Comparison of ENCODE assay signal across 1 cellular context in genomic region chr17:32940706-32941390, GRCh38.
TF ChIP-seq lines count a peak whose summit lies in the region.

No MANE protein-coding gene starts in this region.

TF ChIP-seq in K562, 482 proteins besides CTCF, POLR2A, EP300 and RAD21:
- TF ChIP-seq BRF1 (IDR thresholded peaks at IDR 0.05; ENCODE audit: borderline replicate concordance, extremely low read depth, insufficient read length) (no peak), TAF15 (IDR thresholded peaks at IDR 0.05; ENCODE audit: low read depth, low read length) (no peak), ZNF785 (CRISPR knock-in tag; IDR thresholded peaks at IDR 0.05) (no peak), NR2C1 (IDR thresholded peaks at IDR 0.05) (no peak), NR2C1 (tag; IDR thresholded peaks at IDR 0.05) (no peak), ZNF707 (CRISPR knock-in tag; conservative IDR thresholded peaks at IDR 0.05) (no peak), RBM39 (optimal IDR thresholded peaks at IDR 0.05; ENCODE audit: low read depth, low read length) (no peak), ZNF3 (CRISPR knock-in tag; IDR thresholded peaks at IDR 0.05) (no peak), RBFOX2 (IDR thresholded peaks at IDR 0.05; ENCODE audit: low read depth, low read length) (no peak), LARP7 (IDR thresholded peaks at IDR 0.05) (no peak), NRF1 (conservative IDR thresholded peaks at IDR 0.05 in 1 of 2, IDR thresholded peaks at IDR 0.05 in 1 of 2) (no peak), SRSF1 (IDR thresholded peaks at IDR 0.05; ENCODE audit: low read depth, low read length) (no peak), NR2C2 (CRISPR knock-in tag; IDR thresholded peaks at IDR 0.05) (no peak), NR2C2 (tag; IDR thresholded peaks at IDR 0.05) (no peak), BCL6 (CRISPR knock-in tag; IDR thresholded peaks at IDR 0.05) (no peak), HEY1 (CRISPR knock-in tag; IDR thresholded peaks at IDR 0.05; ENCODE audit: borderline replicate concordance) (no peak), CSDE1 (IDR thresholded peaks at IDR 0.05) (no peak)
- TF ChIP-seq, protein P1, sequence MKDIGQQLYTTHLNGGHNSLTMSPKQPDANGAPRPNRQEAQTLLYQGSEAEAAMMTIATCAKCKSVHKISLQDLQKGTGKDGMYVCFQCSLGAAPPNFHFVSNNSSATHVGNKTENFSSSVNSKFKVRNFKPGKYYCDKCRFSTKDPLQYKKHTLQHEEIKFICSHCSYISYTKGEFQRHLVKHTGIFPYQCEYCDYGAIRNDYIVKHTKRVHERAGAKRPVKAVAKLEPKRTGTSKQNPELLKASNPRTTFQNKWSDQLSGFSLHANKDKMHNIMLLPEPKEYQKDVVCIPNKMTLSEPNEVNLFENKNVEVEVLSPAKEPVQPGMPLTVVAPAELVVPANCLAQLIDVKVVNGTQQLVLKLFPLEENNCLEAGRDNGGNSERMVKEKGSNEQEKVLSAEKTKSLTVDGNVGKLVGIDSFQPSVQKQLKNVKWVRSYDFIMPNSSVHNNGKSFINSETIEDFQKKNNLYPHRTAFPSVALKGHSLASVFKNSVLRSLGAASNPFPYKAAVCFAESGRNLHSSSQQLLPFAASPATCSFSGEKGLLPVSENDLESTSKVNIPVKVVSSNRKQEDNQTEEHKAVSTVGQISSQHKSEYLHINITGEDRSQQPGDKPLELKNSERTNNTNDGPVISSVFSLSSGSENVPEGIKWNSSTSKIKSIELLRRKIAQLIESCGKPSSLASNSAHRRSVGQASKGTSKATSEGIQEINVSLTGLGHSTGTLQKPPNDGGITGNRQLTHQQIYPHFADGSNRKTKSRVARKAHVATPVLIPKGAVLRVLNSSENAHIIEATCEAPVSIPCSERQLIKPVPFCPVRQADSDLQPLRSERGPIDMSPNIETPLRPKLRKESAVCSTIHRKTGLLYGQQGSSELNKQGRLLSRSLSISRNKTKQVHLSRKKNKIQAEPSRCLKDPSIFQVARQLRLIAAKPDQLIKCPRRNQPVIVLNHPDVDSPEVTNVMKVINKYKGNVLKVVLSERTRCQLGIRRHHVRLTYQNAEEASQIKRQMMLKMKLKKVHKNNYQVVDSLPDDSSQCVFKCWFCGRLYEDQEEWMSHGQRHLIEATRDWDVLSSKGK (CRISPR knock-in tag; IDR thresholded peaks at IDR 0.05): no peak
- TF ChIP-seq, protein P2, sequence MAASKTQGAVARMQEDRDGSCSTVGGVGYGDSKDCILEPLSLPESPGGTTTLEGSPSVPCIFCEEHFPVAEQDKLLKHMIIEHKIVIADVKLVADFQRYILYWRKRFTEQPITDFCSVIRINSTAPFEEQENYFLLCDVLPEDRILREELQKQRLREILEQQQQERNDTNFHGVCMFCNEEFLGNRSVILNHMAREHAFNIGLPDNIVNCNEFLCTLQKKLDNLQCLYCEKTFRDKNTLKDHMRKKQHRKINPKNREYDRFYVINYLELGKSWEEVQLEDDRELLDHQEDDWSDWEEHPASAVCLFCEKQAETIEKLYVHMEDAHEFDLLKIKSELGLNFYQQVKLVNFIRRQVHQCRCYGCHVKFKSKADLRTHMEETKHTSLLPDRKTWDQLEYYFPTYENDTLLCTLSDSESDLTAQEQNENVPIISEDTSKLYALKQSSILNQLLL (CRISPR knock-in tag; IDR thresholded peaks at IDR 0.05; ENCODE audit: borderline replicate concordance): no peak
